ENCODE assay signal across 1 cellular context in the genomic region with DNA sequence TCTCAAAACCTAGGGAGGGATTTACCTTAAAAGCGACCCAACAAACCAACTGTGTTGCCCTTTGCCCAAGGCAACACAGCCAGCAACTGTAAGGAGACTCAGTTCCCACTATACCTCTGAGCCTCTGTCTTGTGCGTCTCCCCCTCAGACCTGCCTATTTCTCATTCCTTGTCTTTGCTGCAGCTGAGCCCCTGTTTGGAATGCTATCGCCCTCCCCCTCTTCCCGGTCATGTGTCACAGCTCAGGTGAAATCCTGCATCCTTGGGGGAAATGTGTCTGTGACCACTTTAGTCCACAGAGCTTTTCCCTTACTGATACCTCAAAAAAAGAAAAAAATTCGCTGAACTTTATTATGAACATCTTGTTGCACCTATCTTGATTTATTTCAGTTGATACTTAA.
A peak's percentile ranks its signal among the peaks of the same experiment; 100 is the strongest.
TF ChIP-seq lines count a peak whose summit lies in the region.

No MANE protein-coding gene starts in this region.

TF ChIP-seq in H1, 55 proteins besides CTCF, POLR2A, EP300 and RAD21:
- 0 out of 2 replicates have a peak, but pooled peaks have one; percentile 64 for TF ChIP-seq TEAD4 (IDR thresholded peaks at IDR 0.05; ENCODE audit: low read depth, low read length)
- no peak for TF ChIP-seq ATF3 (IDR thresholded peaks at IDR 0.05; ENCODE audit: insufficient read depth, low read depth, low read length)
- TF ChIP-seq HDAC6 (IDR thresholded peaks at IDR 0.05; ENCODE audit: low read depth, low read length), result no peak
TF ChIP-seq in H1: peak in this region for 1.
